Comparison of ENCODE assay signal across 8 cellular contexts in the genomic region with DNA sequence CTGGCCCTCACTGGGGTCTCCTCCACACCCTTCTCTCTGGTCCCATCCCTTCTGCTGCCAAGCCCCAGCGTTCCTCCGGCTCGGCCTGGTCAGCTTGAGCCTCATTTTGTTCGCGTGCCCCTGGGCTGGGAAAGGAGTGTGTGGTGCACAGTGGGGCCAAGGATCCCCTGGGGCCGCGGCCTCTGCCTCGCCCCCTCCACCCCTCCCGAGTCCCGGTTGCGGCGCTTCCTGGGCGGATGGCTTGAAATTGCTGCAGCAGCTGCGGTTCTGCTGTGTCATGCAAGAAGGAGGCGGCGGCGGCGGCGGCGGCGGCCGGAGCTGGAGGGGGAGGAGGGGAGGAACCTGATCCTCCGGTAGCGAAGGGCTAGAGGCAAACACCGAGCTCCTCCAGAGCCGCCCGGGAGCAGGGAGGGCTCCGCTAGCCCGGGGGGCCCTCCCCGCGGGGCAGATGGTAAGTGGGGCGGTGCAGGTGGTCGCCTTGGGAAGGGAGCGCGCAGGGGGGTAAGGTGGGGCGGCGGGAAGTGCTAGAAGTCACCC.
DNase-seq lines count a peak whose midpoint lies in the region; ATAC-seq and TF ChIP-seq lines count a peak whose summit lies in the region.

No MANE protein-coding gene starts in this region.

- H2BK120ac ChIP-seq in trophoblast cell (ENCODE audit: insufficient read depth, low read length, poor library complexity) = peak overlapping the region; percentile 56

- peak overlapping the region; percentile 80 for H3K4me3 ChIP-seq in AG10803 (ENCODE audit: low read length)
- peak overlapping the region; percentile 90 for H3K4me3 ChIP-seq in SK-N-MC
- H3K4me3 ChIP-seq in cardiac muscle cell = peak overlapping the region; percentile 24
- peak overlapping the region; percentile 63 for H3K4me3 ChIP-seq in trophoblast cell (ENCODE audit: low read depth, low read length)
- peak overlapping the region; percentile 95 for H3K4me3 ChIP-seq in upper lobe of right lung

- peak overlapping the region; percentile 23 for H2BK12ac ChIP-seq in trophoblast cell (ENCODE audit: low read length)

- H3K9ac ChIP-seq in SK-N-MC (ENCODE audit: insufficient read length) = peak overlapping the region; percentile 89
- peak overlapping the region; percentile 67 for H3K9ac ChIP-seq in trophoblast cell (ENCODE audit: low read length)

- TF ChIP-seq CTCF in AG10803 (conservative IDR thresholded peaks at IDR 0.05; ENCODE audit: low read length) (no peak), cardiac muscle cell (IDR thresholded peaks at IDR 0.05; ENCODE audit: low read depth, low read length) (no peak), upper lobe of right lung (IDR thresholded peaks at IDR 0.05) (no peak)

- H3K79me2 ChIP-seq in trophoblast cell (ENCODE audit: control insufficient read depth, insufficient read depth, low read length, poor library complexity) = peaks cover 11% of the 10 kb centered on the region

- H3K9me3 Mint-ChIP-seq in activated naive CD8-positive, alpha-beta T cell treated with anti-CD3 and anti-CD28 coated beads, Interleukin-2, amount 50 U/mL, for 24 hours = no peaks in the 10 kb centered on the region

- peak overlapping the region; percentile 73 for H4K8ac ChIP-seq in trophoblast cell (ENCODE audit: low read depth, low read length)

- ATAC-seq in GM19035 (IDR thresholded peaks at IDR 0.05; ENCODE audit: unreplicated experiment) (peak; percentile 23), upper lobe of right lung (peak; percentile 59)
- ATAC-seq in activated naive CD8-positive, alpha-beta T cell treated with anti-CD3 and anti-CD28 coated beads, Interleukin-2, amount 50 U/mL, for 24 hours = no peak

- peak overlapping the region; percentile 31 for H4K12ac ChIP-seq in trophoblast cell (ENCODE audit: low read depth, low read length)

- peak overlapping the region; percentile 75 for H3K4me2 ChIP-seq in trophoblast cell (ENCODE audit: low read length)

- H3K9me3 ChIP-seq in SK-N-MC (ENCODE audit: low read depth, low read length) = no peaks in the 10 kb centered on the region
- no peaks in the 10 kb centered on the region for H3K9me3 ChIP-seq in cardiac muscle cell (ENCODE audit: low read depth)
- H3K9me3 ChIP-seq in trophoblast cell (ENCODE audit: insufficient read depth, low read depth, low read length) = no peaks in the 10 kb centered on the region
- H3K9me3 ChIP-seq in upper lobe of right lung = no peaks in the 10 kb centered on the region

- peak overlapping the region; percentile 44 for H3K18ac ChIP-seq in trophoblast cell (ENCODE audit: low read length)

- H2BK5ac ChIP-seq in trophoblast cell (ENCODE audit: low read depth, low read length, poor library complexity) = peak overlapping the region; percentile 7

- H2AFZ ChIP-seq in trophoblast cell (ENCODE audit: insufficient read depth, low read length, poor library complexity) = peak overlapping the region; percentile 21

- peak overlapping the region; percentile 62 for H3K14ac ChIP-seq in trophoblast cell (ENCODE audit: low read length)

- no CpG with 5 or more reads among the region's 37 CpGs for WGBS in trophoblast cell (ENCODE audit: extremely low coverage, insufficient coverage, insufficient read length)

- H3K27me3 ChIP-seq in cardiac muscle cell = peaks cover 61% of the 10 kb centered on the region
- peaks cover 5% of the 10 kb centered on the region for H3K27me3 ChIP-seq in trophoblast cell (ENCODE audit: insufficient read depth, low read length)
- no peaks in the 10 kb centered on the region for H3K27me3 ChIP-seq in upper lobe of right lung

- H3K36me3 ChIP-seq in SK-N-MC (ENCODE audit: insufficient read depth, low read length) = no peaks in the 10 kb centered on the region
- no peaks in the 10 kb centered on the region for H3K36me3 ChIP-seq in cardiac muscle cell
- no peaks in the 10 kb centered on the region for H3K36me3 ChIP-seq in trophoblast cell (ENCODE audit: control insufficient read depth in 1 of 2, insufficient read depth in 2 of 2, low read length in 2 of 2)
- peaks cover 6% of the 10 kb centered on the region for H3K36me3 ChIP-seq in upper lobe of right lung

- peaks cover 6% of the 10 kb centered on the region for H3K36me3 Mint-ChIP-seq in activated naive CD8-positive, alpha-beta T cell treated with anti-CD3 and anti-CD28 coated beads, Interleukin-2, amount 50 U/mL, for 24 hours (ENCODE audit: low read depth)

- peaks cover 15% of the 10 kb centered on the region for H3K79me1 ChIP-seq in trophoblast cell (ENCODE audit: low read length)

- no peak overlapping the region for H2AK5ac ChIP-seq in trophoblast cell (ENCODE audit: low read length)

- H3K23ac ChIP-seq in trophoblast cell (ENCODE audit: low read length) = no peak overlapping the region

- peak overlapping the region; percentile 95 for H3K27ac Mint-ChIP-seq in activated naive CD8-positive, alpha-beta T cell treated with anti-CD3 and anti-CD28 coated beads, Interleukin-2, amount 50 U/mL, for 24 hours

- intact Hi-C loops in upper lobe of right lung (cut with DNase I) = no loop called here

- H3K27ac ChIP-seq in SK-N-MC (peak overlapping the region; percentile 89), cardiac muscle cell (no peak overlapping the region), trophoblast cell (ENCODE audit: low read depth, low read length) (no peak overlapping the region), upper lobe of right lung (peak overlapping the region; percentile 100)

- peak overlapping the region; percentile 96 for H3K4me3 Mint-ChIP-seq in activated naive CD8-positive, alpha-beta T cell treated with anti-CD3 and anti-CD28 coated beads, Interleukin-2, amount 50 U/mL, for 24 hours

- H4K91ac ChIP-seq in trophoblast cell (ENCODE audit: low read depth, low read length) = peak overlapping the region; percentile 63

- H3K27me3 Mint-ChIP-seq in activated naive CD8-positive, alpha-beta T cell treated with anti-CD3 and anti-CD28 coated beads, Interleukin-2, amount 50 U/mL, for 24 hours = peaks cover 2% of the 10 kb centered on the region

- peak overlapping the region; percentile 1 for H3K4ac ChIP-seq in trophoblast cell (ENCODE audit: low read depth, low read length)

- no peaks in the 10 kb centered on the region for H3K4me1 ChIP-seq in cardiac muscle cell (ENCODE audit: low read depth)
- peaks cover 10 to 16% of the 10 kb centered on the region in 2 experiments for H3K4me1 ChIP-seq in trophoblast cell (ENCODE audit: control insufficient read depth in 1 of 2, insufficient read depth in 2 of 2, low read length in 2 of 2)
- peaks cover 36% of the 10 kb centered on the region for H3K4me1 ChIP-seq in upper lobe of right lung

- DNase-seq in AG10803 (ENCODE audit: low read depth) (peak; percentile 94), LHCN-M2 (ENCODE audit: low read depth) (peak; percentile 95), SK-N-MC (ENCODE audit: low read depth, low spot score) (no peak), cardiac muscle cell (ENCODE audit: low read depth in 1 of 2, low spot score in 1 of 2) (peak; percentile 79 to 93), trophoblast cell (peak; percentile 69 to 76), upper lobe of right lung (peak; percentile 91)
- peak; percentile 75 for DNase-seq in activated naive CD8-positive, alpha-beta T cell treated with anti-CD3 and anti-CD28 coated beads, Interleukin-2, amount 50 U/mL, for 24 hours

- H3K4me1 Mint-ChIP-seq in activated naive CD8-positive, alpha-beta T cell treated with anti-CD3 and anti-CD28 coated beads, Interleukin-2, amount 50 U/mL, for 24 hours = peaks cover 52% of the 10 kb centered on the region

Comparison
In these comparisons a context has a peak if more than half of its experiments do, and no peak if none do; other contexts are left out.
1. H3K4me3 ChIP-seq: peak in every context shown above with its lines; median percentile 95 in upper lobe of right lung; 90 in SK-N-MC; 80 in AG10803; 63 in trophoblast cell; 24 in cardiac muscle cell.
2. H3K27ac ChIP-seq: peak in SK-N-MC (single experiment) and upper lobe of right lung (single experiment); none in cardiac muscle cell (single experiment) and trophoblast cell (single experiment).